ENCODE assay signal across 34 cellular contexts in the genomic region with DNA sequence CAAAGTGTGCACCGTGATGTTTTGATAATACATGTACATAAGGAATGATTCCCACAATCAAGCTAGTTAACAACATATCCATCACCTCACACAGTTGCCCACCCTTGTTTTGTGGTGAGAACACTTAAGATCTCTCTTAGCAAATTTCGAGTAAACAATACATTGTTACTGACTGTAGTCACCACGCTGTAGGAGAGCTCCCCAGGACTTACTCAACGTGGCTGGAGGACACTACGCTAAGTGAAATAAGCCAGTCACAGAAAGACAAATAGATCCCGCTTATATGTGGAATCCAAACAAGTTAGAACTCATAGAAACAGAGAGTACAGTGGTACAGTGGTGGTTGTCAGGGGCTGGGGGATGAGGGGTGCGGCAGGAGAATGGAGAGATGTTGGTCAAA.
"Had no signal": no experiment of that assay in that cellular context is flagged by ENCODE, and none has a peak within 500 bp of the region (broad histone marks: within the 10 kb centered on the region; RNA-seq: fewer than 3 reads in every experiment).

No MANE protein-coding gene starts in this region.

- H3K4me3 Mint-ChIP-seq: activated CD4-positive, alpha-beta T cell treated with anti-CD3 and anti-CD28 coated beads for 36 hours; activated CD4-positive, alpha-beta T cell treated with anti-CD3 and anti-CD28 coated beads, Interleukin-2, amount 10 ng/mL, durations not matched to agents 7 days and 5 days; activated CD8-positive, alpha-beta T cell treated with anti-CD3 and anti-CD28 coated beads, Interleukin-2, amount 10 ng/mL, durations not matched to agents 7 days and 5 days; activated naive CD4-positive, alpha-beta T cell treated with anti-CD3 and anti-CD28 coated beads, Interleukin-2, amount 50 U/mL, for 24 hours; activated naive CD8-positive, alpha-beta T cell treated with anti-CD3 and anti-CD28 coated beads, Interleukin-2, amount 10 ng/mL, durations not matched to agents 7 days and 5 days; activated T-cell treated with anti-CD3 and anti-CD28 coated beads, Interleukin-2, amount 50 U/mL, for 24 hours; brain; T-helper 1 cell treated with Interleukin-12 subunit alpha and Interleukin-12 subunit beta and Interleukin-4 antibody, amounts not matched to agents 30 μg/mL and 1 μg/mL, for 36 hours; T-helper 2 cell treated with Interferon-gamma antibody and Interleukin-4, amounts not matched to agents 5 μg/mL and 100 μg/mL, for 36 hours; WTC11 had no signal

- H3K27ac Mint-ChIP-seq: activated CD4-positive, alpha-beta T cell treated with anti-CD3 and anti-CD28 coated beads for 36 hours; activated CD4-positive, alpha-beta T cell treated with anti-CD3 and anti-CD28 coated beads, Interleukin-2, amount 10 ng/mL, durations not matched to agents 7 days and 5 days; activated CD8-positive, alpha-beta T cell treated with anti-CD3 and anti-CD28 coated beads, Interleukin-2, amount 10 ng/mL, durations not matched to agents 7 days and 5 days; activated naive CD4-positive, alpha-beta T cell treated with anti-CD3 and anti-CD28 coated beads, Interleukin-2, amount 50 U/mL, for 24 hours; activated naive CD8-positive, alpha-beta T cell treated with anti-CD3 and anti-CD28 coated beads, Interleukin-2, amount 10 ng/mL, durations not matched to agents 7 days and 5 days; activated T-helper 2 cell treated with anti-CD3 and anti-CD28 coated beads, Interferon-gamma antibody, Interleukin-2, Interleukin-4, amounts not matched to agents 10 μg/mL and 5 μg/mL and 100 μg/mL, durations not matched to agents 14 hours and 24 hours and 36 hours; brain; T-helper 1 cell treated with Interleukin-12 subunit alpha and Interleukin-12 subunit beta and Interleukin-4 antibody, amounts not matched to agents 30 μg/mL and 1 μg/mL, for 36 hours; T-helper 2 cell treated with Interferon-gamma antibody and Interleukin-4, amounts not matched to agents 5 μg/mL and 100 μg/mL, for 36 hours; WTC11 had no signal

- DNase-seq: activated CD4-positive, alpha-beta T cell treated with anti-CD3 and anti-CD28 coated beads for 36 hours; activated CD4-positive, alpha-beta T cell treated with anti-CD3 and anti-CD28 coated beads, Interleukin-2, amount 10 ng/mL, durations not matched to agents 7 days and 5 days; activated CD4-positive, alpha-beta T cell treated with anti-CD3 and anti-CD28 coated beads, Interleukin-2, amount 50 U/mL, for 48 hours; activated CD8-positive, alpha-beta T cell treated with anti-CD3 and anti-CD28 coated beads, Interleukin-2, amount 10 ng/mL, durations not matched to agents 7 days and 5 days; activated gamma-delta T cell; activated naive CD4-positive, alpha-beta T cell treated with Interleukin-2 at 50 U/mL for 16 hours; activated naive CD8-positive, alpha-beta T cell treated with anti-CD3 and anti-CD28 coated beads, Interleukin-2, amount 10 ng/mL, durations not matched to agents 7 days and 5 days; activated T-cell treated with anti-CD3 and anti-CD28 coated beads, Interleukin-2, amount 50 U/mL, for 24 hours; anterior cingulate cortex; caudate nucleus; cerebellar nuclear complex; Kasumi-1; KG1; MM.1S; MV-4-11; NCI-H1092; NCI-H1436 treated with DMSO at 0.1 percent for 48 hours; NCI-H1694 treated with DMSO at 0.1 percent for 48 hours; NCI-H2029; NCI-H345; NCI-H524 treated with DMSO at 0.1 percent for 48 hours; SHP77; SJCRH30 had no signal

- H3K9me3 Mint-ChIP-seq: activated naive CD4-positive, alpha-beta T cell treated with anti-CD3 and anti-CD28 coated beads, Interleukin-2, amount 50 U/mL, for 24 hours had no signal

- H3K4me1 Mint-ChIP-seq: activated CD4-positive, alpha-beta T cell treated with anti-CD3 and anti-CD28 coated beads, Interleukin-2, amount 10 ng/mL, durations not matched to agents 7 days and 5 days; activated naive CD8-positive, alpha-beta T cell treated with anti-CD3 and anti-CD28 coated beads, Interleukin-2, amount 10 ng/mL, durations not matched to agents 7 days and 5 days; brain had no signal

- ATAC-seq: activated CD4-positive, alpha-beta T cell treated with anti-CD3 and anti-CD28 coated beads for 36 hours; activated CD4-positive, CD25-positive, alpha-beta regulatory T cell treated with anti-CD3 and anti-CD28 coated beads, Interleukin-2, amount 50 U/mL, for 24 hours; activated CD8-positive, alpha-beta T cell treated with anti-CD3 and anti-CD28 coated beads, Interleukin-2, amount 10 ng/mL, durations not matched to agents 7 days and 5 days; Panc1; WTC11 had no signal

- H3K9me3 ChIP-seq: SJCRH30 had no signal

- H3K27me3 ChIP-seq: SJCRH30 had no signal

- H3K27me3 Mint-ChIP-seq: activated CD4-positive, alpha-beta T cell treated with anti-CD3 and anti-CD28 coated beads for 36 hours; activated CD4-positive, alpha-beta T cell treated with anti-CD3 and anti-CD28 coated beads, Interleukin-2, amount 10 ng/mL, durations not matched to agents 7 days and 5 days; activated naive CD4-positive, alpha-beta T cell treated with anti-CD3 and anti-CD28 coated beads, Interleukin-2, amount 50 U/mL, for 24 hours; activated naive CD8-positive, alpha-beta T cell treated with anti-CD3 and anti-CD28 coated beads, Interleukin-2, amount 10 ng/mL, durations not matched to agents 7 days and 5 days; activated T-cell treated with anti-CD3 and anti-CD28 coated beads, Interleukin-2, amount 50 U/mL, for 24 hours; brain had no signal

- H3K4me1 ChIP-seq: SJCRH30 had no signal

- H3K36me3 ChIP-seq: SJCRH30 had no signal

- H3K4me3 ChIP-seq: SJCRH30, SK-N-MC had no signal

- H3K27ac ChIP-seq: SJCRH30 had no signal

- FAIRE-seq: bronchial epithelial cell, TTC549 had no signal
